ENCODE assay signal across 10 cellular contexts in the genomic region with DNA sequence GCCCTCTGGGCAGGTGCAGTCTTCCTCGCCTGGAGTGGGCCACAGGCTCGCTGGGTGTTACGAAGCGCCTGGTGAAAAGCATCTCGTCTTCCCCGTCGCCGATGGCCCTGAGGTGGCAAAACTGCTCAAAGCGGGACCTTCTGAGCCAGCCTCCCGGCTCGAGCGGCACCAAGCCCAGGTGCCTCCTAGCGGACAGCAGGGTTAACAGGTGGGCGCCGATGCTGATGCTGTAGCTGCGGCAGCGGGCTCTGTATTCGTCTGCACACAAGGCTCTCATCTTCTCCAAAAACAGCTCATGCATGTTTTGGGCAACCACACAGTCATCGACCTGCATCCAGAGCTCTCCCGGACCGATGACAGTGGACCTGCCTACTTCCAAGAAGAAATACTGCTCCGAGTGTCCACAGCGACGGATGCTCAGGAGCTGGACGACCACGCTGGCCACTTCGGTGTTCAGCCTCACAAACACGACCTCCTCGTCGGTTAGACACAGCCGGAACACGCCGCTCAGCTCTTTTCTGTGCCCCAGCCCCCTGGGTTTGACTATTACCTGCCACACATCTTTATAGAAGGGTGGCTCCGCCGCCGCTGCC. TPM values are rescaled to one million over a fixed set of nuclear protein-coding genes. Genes with fewer than 3 reads are reported as not detected.
DNase-seq lines count a peak whose midpoint lies in the region; TF ChIP-seq lines count a peak whose summit lies in the region.
"Had no signal": no experiment of that assay in that cellular context is flagged by ENCODE, and none has a peak within 500 bp of the region (broad histone marks: within the 10 kb centered on the region; RNA-seq: fewer than 3 reads in every experiment).

No MANE protein-coding gene starts in this region.

- H3K4me3 ChIP-seq in Karpas-422 (ENCODE audit: low read length) = no peak overlapping the region

- peaks cover 0 to 13% (median 2%) of the 10 kb centered on the region in 5 experiments for H3K9me3 Mint-ChIP-seq in brain

- H3K4me2 ChIP-seq in Karpas-422 (ENCODE audit: low read depth, low read length, poor library complexity, severe bottlenecking) = no peak overlapping the region

- no peaks in the 10 kb centered on the region for H3K36me3 Mint-ChIP-seq in brain

- peaks cover 27% of the 10 kb centered on the region for H3K4me1 Mint-ChIP-seq in brain

- no peaks in the 10 kb centered on the region for H3K9me2 ChIP-seq in Karpas-422 (replicated peaks; ENCODE audit: insufficient read depth, low read length)

- peak overlapping the region; percentile 70 to 92 (median 84) for H3K4me3 Mint-ChIP-seq in brain

- peak in 1 of 2 experiments; percentile 40 for TF ChIP-seq CTCF in brain (conservative IDR thresholded peaks at IDR 0.05)

- POLR2A ChIA-PET in HEK293T (lab: Yijun Ruan, JAX) = interaction anchor here (0.9 to 2.1 kb wide), 2 partner anchors 9 to 649 kb away, joined by 3 to 10 read pairs; no protein-coding TSS in a partner anchor

- peak overlapping the region in 2 of 5 experiments; percentile 43 to 77 for H3K27ac Mint-ChIP-seq in brain

- CTCF ChIA-PET in HEK293T (lab: Yijun Ruan, JAX) = interaction anchor here (0.6 to 1.1 kb wide), 3 partner anchors 9 to 358 kb away, joined by 6 to 7 read pairs (median 6); no protein-coding TSS in a partner anchor

- H4K20me1 ChIP-seq in Karpas-422 (ENCODE audit: insufficient read depth, low read depth, low read length) = no peaks in the 10 kb centered on the region

- H3K27me3 Mint-ChIP-seq in brain = peaks cover 86% of the 10 kb centered on the region

- no peaks in the 10 kb centered on the region for H3K4me1 ChIP-seq in Karpas-422 (ENCODE audit: low read length)

- H3K9ac ChIP-seq in Karpas-422 (ENCODE audit: low read length) = no peak overlapping the region

- no peaks in the 10 kb centered on the region for H3K27me3 ChIP-seq in Karpas-422 (ENCODE audit: low read length)

- H3K27ac ChIP-seq in Karpas-422 (ENCODE audit: low read length) = no peak overlapping the region

- H2AFZ ChIP-seq in Karpas-422 (ENCODE audit: low read length) = no peak overlapping the region

- H3K36me3 ChIP-seq in Karpas-422 (ENCODE audit: insufficient read depth, low read length) = no peaks in the 10 kb centered on the region

- no peaks in the 10 kb centered on the region for H3K79me2 ChIP-seq in Karpas-422 (ENCODE audit: low read length)

- DNase-seq in DMS53 (lab: John Stamatoyannopoulos, UW) (peak; percentile 79), HEK293T (ENCODE audit: extremely low spot score) (peak; percentile 28), mesenteric fat pad (ENCODE audit: low spot score) (peak; percentile 87), cerebellar cortex (ENCODE audit: low spot score) (no peak), SW480 (ENCODE audit: low spot score) (no peak), Karpas-422 (no peak), NCI-H774 (lab: John Stamatoyannopoulos, UW) (no peak)

- no peaks in the 10 kb centered on the region for H3K9me3 ChIP-seq in Karpas-422 (ENCODE audit: low read length)

TF ChIP-seq in HEK293T, 16 proteins besides CTCF, POLR2A, EP300 and RAD21:
- TF ChIP-seq FOXM1 (IDR thresholded peaks at IDR 0.05; ENCODE audit: borderline replicate concordance) = no peak
- TF ChIP-seq FOXA1 (IDR thresholded peaks at IDR 0.05) = no peak
- TF ChIP-seq L3MBTL2 (conservative IDR thresholded peaks at IDR 0.05) = no peak
- TF ChIP-seq FOXK2 (IDR thresholded peaks at IDR 0.05) = no peak
- no peak for TF ChIP-seq LEF1 (IDR thresholded peaks at IDR 0.05; ENCODE audit: borderline replicate concordance)
- no peak for TF ChIP-seq ELF4 (IDR thresholded peaks at IDR 0.05)
- 0 out of 2 replicates have a peak, but pooled peaks have one; percentile 44 for TF ChIP-seq SUZ12 (IDR thresholded peaks at IDR 0.05)
- TF ChIP-seq BHLHE40 (IDR thresholded peaks at IDR 0.05; ENCODE audit: borderline replicate concordance) = no peak

RNA-seq across cellular contexts. Expression of gene IRS4, which starts 1.2 kb away (rescaled TPM):
- polyA plus RNA-seq in brain (ENCODE audit: insufficient read depth, low read depth, low replicate concordance) = not detected
- not detected for total RNA-seq in mesenteric fat pad
- not detected in 2 replicates for total RNA-seq in Karpas-422 (2014; rRNA removed; shearing (Covaris generic); ENCODE audit: low replicate concordance)
- total RNA-seq: fibroblast of lung, HT-29 had no signal
- polyA plus RNA-seq: fibroblast of lung had no signal

Comparison
In these comparisons a context has a peak if more than half of its experiments do, and no peak if none do; other contexts are left out.
1. DNase-seq: peak in DMS53 (single experiment), HEK293T (single experiment) and mesenteric fat pad (single experiment); none in cerebellar cortex (single experiment), SW480 (single experiment), Karpas-422 (single experiment) and NCI-H774 (single experiment).